8 cellular contexts compared by ENCODE assay signal in the genomic region with DNA sequence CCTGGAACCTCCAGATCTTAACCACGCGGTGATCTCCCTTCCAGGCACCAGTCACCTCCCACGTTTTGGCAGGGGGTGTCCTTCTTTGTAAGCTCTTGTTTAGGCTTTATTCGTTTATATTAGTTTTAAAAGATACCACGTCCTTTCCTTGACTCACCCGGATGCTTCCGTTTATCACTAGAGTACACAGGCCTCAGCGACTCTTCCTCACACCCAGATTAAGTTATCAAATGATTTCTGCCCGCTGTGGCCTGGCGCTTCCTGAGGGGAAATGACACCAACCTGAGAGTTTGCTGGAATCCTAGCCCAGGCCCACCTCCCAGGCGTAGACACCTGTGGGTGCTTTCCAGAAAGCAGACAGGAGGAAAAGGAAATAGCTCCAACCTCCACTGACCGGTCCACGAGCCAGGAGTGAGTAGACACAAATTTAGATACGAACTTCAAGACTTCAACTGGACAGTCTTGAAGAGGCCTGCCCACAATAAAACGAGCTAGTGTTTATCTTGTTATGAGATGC. TPM values are rescaled to one million over a fixed set of nuclear protein-coding genes. Genes with fewer than 3 reads are reported as not detected.
DNase-seq lines count a peak whose midpoint lies in the region; FAIRE-seq and TF ChIP-seq lines count a peak whose summit lies in the region.
"Had no signal": no experiment of that assay in that cellular context is flagged by ENCODE, and none has a peak within 500 bp of the region (broad histone marks: within the 10 kb centered on the region; RNA-seq: fewer than 3 reads in every experiment).

No MANE protein-coding gene starts in this region.

- H3K27ac Mint-ChIP-seq in HFFc6: no peak overlapping the region
- H3K27ac Mint-ChIP-seq in astrocyte (ENCODE audit: unreplicated experiment): peak overlapping the region; percentile 9

- H3K4me3 Mint-ChIP-seq in HFFc6 (peak overlapping the region; percentile 61), astrocyte (ENCODE audit: unreplicated experiment) (peak overlapping the region; percentile 71)

- no peak for FAIRE-seq in astrocyte (lab: Jason Lieb, UNC)
- no peak for FAIRE-seq in kidney (lab: Jason Lieb, UNC)

- peak overlapping the region; percentile 86 for H3K9ac ChIP-seq in astrocyte (ENCODE audit: low read length)
- H3K9ac ChIP-seq in kidney (ENCODE audit: low read length in 2 of 2): peak overlapping the region; percentile 28 to 72

- H3K36me3 Mint-ChIP-seq in HFFc6 (ENCODE audit: low read depth) (no peaks in the 10 kb centered on the region), astrocyte (ENCODE audit: low read depth, unreplicated experiment) (no peaks in the 10 kb centered on the region)

- no peak for DNase-seq in HFFc6
- DNase-seq in astrocyte (ENCODE audit: low read depth): no peak
- peak; percentile 55 for DNase-seq in kidney
- DNase-seq in stomach: no peak
- DNase-seq in NCI-H524 treated with DMSO at 0.1 percent for 48 hours (lab: John Stamatoyannopoulos, UW): no peak
- DNase-seq in stimulated activated naive CD4-positive, alpha-beta T cell (lab: John Stamatoyannopoulos, UW): no peak
- DNase-seq in NCI-H2107 treated with DMSO at 0.1 percent for 48 hours (lab: John Stamatoyannopoulos, UW; ENCODE audit: unreplicated experiment): no peak

- peak overlapping the region; percentile 48 for H3K27ac ChIP-seq in astrocyte (ENCODE audit: low read depth, low read length)
- H3K27ac ChIP-seq in kidney (ENCODE audit: low read depth in 2 of 2, low read length in 2 of 2): peak overlapping the region; percentile 66 to 73
- peak overlapping the region; percentile 41 to 86 (median 78) for H3K27ac ChIP-seq in stomach

- H3K9me3 Mint-ChIP-seq in HFFc6: no peaks in the 10 kb centered on the region
- no peaks in the 10 kb centered on the region for H3K9me3 Mint-ChIP-seq in astrocyte (ENCODE audit: unreplicated experiment)

- H3K4me1 ChIP-seq in astrocyte (ENCODE audit: insufficient read depth, low read length) (peaks cover 9% of the 10 kb centered on the region), kidney (ENCODE audit: control insufficient read depth in 1 of 2, insufficient read depth in 1 of 2, low read depth in 1 of 2, low read length in 2 of 2) (no peaks in the 10 kb centered on the region), stomach (peaks cover 0 to 28% (median 21%) of the 10 kb centered on the region in 4 donors)

- H3K4me3 ChIP-seq in astrocyte (ENCODE audit: insufficient read depth, low read depth, low read length) (peak overlapping the region; percentile 91), kidney (ENCODE audit: low read length in 2 of 2) (peak overlapping the region; percentile 69 to 79), stomach (peak overlapping the region; percentile 49 to 63 (median 56))

- no peaks in the 10 kb centered on the region for H3K36me3 ChIP-seq in astrocyte (ENCODE audit: insufficient read depth, low read length)
- no peaks in the 10 kb centered on the region for H3K36me3 ChIP-seq in kidney (ENCODE audit: control insufficient read depth in 1 of 2, insufficient read depth in 2 of 2, low read length in 2 of 2)
- no peaks in the 10 kb centered on the region for H3K36me3 ChIP-seq in stomach

- no peaks in the 10 kb centered on the region for H4K20me1 ChIP-seq in astrocyte (ENCODE audit: insufficient read depth, low read length)

- peaks cover 15% of the 10 kb centered on the region for H3K27me3 Mint-ChIP-seq in HFFc6 (ENCODE audit: insufficient read depth)
- no peaks in the 10 kb centered on the region for H3K27me3 Mint-ChIP-seq in astrocyte (ENCODE audit: low read depth, unreplicated experiment)

- WGBS in stomach, 5 donors: 23 to 37% (median 26%) methylated on average over 15 of the region's 15 CpGs

- H3K79me2 ChIP-seq in astrocyte (ENCODE audit: insufficient read depth, low read length): no peaks in the 10 kb centered on the region

- no peak for TF ChIP-seq CTCF in HFFc6 (IDR thresholded peaks at IDR 0.05)
- no peak for TF ChIP-seq CTCF in astrocyte (IDR thresholded peaks at IDR 0.05; ENCODE audit: insufficient read depth, low read depth, low read length)
- no peak for TF ChIP-seq CTCF in kidney (IDR thresholded peaks at IDR 0.05; ENCODE audit: borderline replicate concordance, extremely low read depth, insufficient read depth)
- no peak for TF ChIP-seq CTCF in stomach (IDR thresholded peaks at IDR 0.05)

- H3K4me2 ChIP-seq in astrocyte (ENCODE audit: low read length): peak overlapping the region; percentile 100

- peak overlapping the region; percentile 96 for H2AFZ ChIP-seq in astrocyte (ENCODE audit: low read depth, low read length)

- peaks cover 24% of the 10 kb centered on the region for H3K4me1 Mint-ChIP-seq in HFFc6 (ENCODE audit: low read depth)
- H3K4me1 Mint-ChIP-seq in astrocyte (ENCODE audit: low read depth, unreplicated experiment): peaks cover 8% of the 10 kb centered on the region

- H3K27me3 ChIP-seq in astrocyte (ENCODE audit: insufficient read depth, low read length) (no peaks in the 10 kb centered on the region), stomach (peaks cover 0 to 9% (median 8%) of the 10 kb centered on the region in 3 donors)

- H3K9me3 ChIP-seq in astrocyte (ENCODE audit: insufficient read depth, low read depth, low read length) (no peaks in the 10 kb centered on the region), kidney (ENCODE audit: control insufficient read depth in 1 of 2, low read length in 2 of 2) (no peaks in the 10 kb centered on the region), stomach (no peaks in the 10 kb centered on the region)

- intact Hi-C loops in kidney (cut with DNase I): no loop called here
- intact Hi-C loops in stomach (cut with DNase I; ENCODE audit: low total_unique reads): no loop called here

- no peak for TF ChIP-seq POLR2A in stomach (IDR thresholded peaks at IDR 0.05)

- no peak for TF ChIP-seq EP300 in stomach (IDR thresholded peaks at IDR 0.05)

RNA-seq across cellular contexts. Expression of a gene that starts 0.8 kb away (rescaled TPM):
- total RNA-seq in HFFc6 (2021; fragmentation: NEBNext Ultra II Directional; extraction: Animal tissue kit (Norgen Biotek cat#: 25700)): under 1 TPM in 2 of 6 experiments, not detected in 4; 0.03 to 0.19 TPM
- 4.2 TPM in 2 replicates for total RNA-seq in astrocyte
- total RNA-seq in kidney: 4.2 TPM
- 0.56 TPM for polyA plus RNA-seq in kidney (ENCODE audit: insufficient read depth, low read depth, low replicate concordance)
- 1 to 10 TPM in 1 of 5 donors, under 1 TPM in 2, not detected in 2; 0.29 to 6.8 (median 0.89) TPM for total RNA-seq in stomach
- under 1 TPM; 0.13 to 0.19 (median 0.15) TPM for polyA plus RNA-seq in stomach
- total RNA-seq: mononuclear cell had no signal
